19 cellular contexts compared by ENCODE assay signal in the genomic region with DNA sequence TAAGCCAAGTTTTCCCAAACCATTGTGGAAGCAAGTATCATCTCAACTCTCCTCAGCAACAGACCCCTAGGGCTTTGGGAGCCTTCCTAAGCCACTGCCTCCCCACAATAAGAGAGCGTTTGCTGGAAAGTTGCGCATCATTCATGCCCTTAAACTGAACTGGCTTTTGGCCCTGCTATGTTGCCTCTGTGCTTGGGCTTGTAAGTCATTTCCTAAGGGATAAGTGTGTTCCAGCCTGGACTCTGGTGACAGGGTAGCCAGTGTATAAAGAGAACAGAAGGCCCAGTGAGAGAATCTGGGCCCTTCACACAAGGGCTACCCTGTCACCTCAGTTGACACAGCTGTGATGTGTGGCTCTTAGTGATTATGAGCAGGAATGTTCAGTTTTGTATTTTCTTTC.
DNase-seq lines count a peak whose midpoint lies in the region; ATAC-seq, FAIRE-seq and TF ChIP-seq lines count a peak whose summit lies in the region.
"Had no signal": no experiment of that assay in that cellular context is flagged by ENCODE, and none has a peak within 500 bp of the region (broad histone marks: within the 10 kb centered on the region; RNA-seq: fewer than 3 reads in every experiment).

No MANE protein-coding gene starts in this region.

- peak; percentile 73 for ATAC-seq in left ventricle myocardium superior
- ATAC-seq in GM18909 (IDR thresholded peaks at IDR 0.05; ENCODE audit: poor library complexity, unreplicated experiment), result no peak
- ATAC-seq in GM21360 (IDR thresholded peaks at IDR 0.05; ENCODE audit: unreplicated experiment), result no peak

- intact Hi-C loops in left ventricle myocardium superior (cut with micrococcal nuclease), result no loop called here

- in situ Hi-C loops in SK-MEL-5 (cut with HindIII; ENCODE audit: low pct_unique_long_range_greater_than_20kb, low sequenced_read_pairs), result no loop called here

- FAIRE-seq in D721Med (lab: Jason Lieb, UNC), result no peak

- peak; percentile 15 for DNase-seq in DMS53 (lab: John Stamatoyannopoulos, UW)
- no peak for DNase-seq in DMS53 treated with DMSO at 0.1 percent for 48 hours (lab: John Stamatoyannopoulos, UW; ENCODE audit: unreplicated experiment)
- DNase-seq in SK-MEL-5 (ENCODE audit: low read depth, low spot score), result peak; percentile 34
- DNase-seq in left ventricle myocardium superior, result no peak
- peak in 28 of 49 donors; percentile 6 to 62 (median 29) for DNase-seq in substantia nigra (lab: John Stamatoyannopoulos, UW)
- DNase-seq in D721Med (ENCODE audit: insufficient read length, low spot score), result no peak
- DNase-seq: DMS79, GDM1, H7, MG63, NCI-H1092 treated with DMSO at 0.1 percent for 48 hours, NCI-H1694 treated with DMSO at 0.1 percent for 48 hours, OCI-M1, SK-N-SH, T-helper 1 cell had no signal

- no peak for TF ChIP-seq CTCF in D721Med (IDR thresholded peaks at IDR 0.05; ENCODE audit: insufficient read depth, missing control alignments)

- no peak overlapping the region for H3K27ac ChIP-seq in substantia nigra (ENCODE audit: low read depth, low read length, poor library complexity, severe bottlenecking)
- H3K27ac ChIP-seq: 22Rv1, BLaER1 had no signal

Comparison
In these comparisons a context has a peak if more than half of its experiments do, and no peak if none do; other contexts are left out.
1. DNase-seq: peak in DMS53 (single experiment), SK-MEL-5 (single experiment) and substantia nigra (28 of 49); none in DMS53 treated with DMSO at 0.1 percent for 48 hours (single experiment), left ventricle myocardium superior (single experiment) and D721Med (single experiment).